1 cellular context compared by ENCODE assay signal in genomic region chr3:197031315-197032285, GRCh38.
TF ChIP-seq lines count a peak whose summit lies in the region.

No MANE protein-coding gene starts in this region.

TF ChIP-seq in HEK293, 187 proteins besides CTCF, POLR2A, EP300 and RAD21 (continued from another document and continues in another):
- no peak for TF ChIP-seq ZNF513 (tag by site-specific recombination; IDR thresholded peaks at IDR 0.05)
- no peak for TF ChIP-seq ZNF146 (tag by site-specific recombination; IDR thresholded peaks at IDR 0.05)
- peak; percentile 53 for TF ChIP-seq ZNF394 (tag by site-specific recombination; IDR thresholded peaks at IDR 0.05; ENCODE audit: borderline replicate concordance)
- no peak for TF ChIP-seq ZNF785 (tag by site-specific recombination; IDR thresholded peaks at IDR 0.05)
- no peak for TF ChIP-seq ZSCAN16 (tag by site-specific recombination; IDR thresholded peaks at IDR 0.05)
- no peak; the same call in 1 of the 2 replicates for TF ChIP-seq ZIC2 (tag by site-specific recombination; IDR thresholded peaks at IDR 0.05)
- no peak for TF ChIP-seq ZNF580 (tag by site-specific recombination; IDR thresholded peaks at IDR 0.05)
- TF ChIP-seq ZNF449 (tag by site-specific recombination; IDR thresholded peaks at IDR 0.05), result 0 out of 2 replicates have a peak, but pooled peaks have one; percentile 29
- TF ChIP-seq ZNF398 (tag by site-specific recombination; IDR thresholded peaks at IDR 0.05), result peak; percentile 52
- TF ChIP-seq ATF2 (tag by site-specific recombination; IDR thresholded peaks at IDR 0.05; ENCODE audit: low read depth), result no peak
- no peak for TF ChIP-seq ZNF792 (tag by site-specific recombination; IDR thresholded peaks at IDR 0.05)
- TF ChIP-seq KLF1 (tag by site-specific recombination; IDR thresholded peaks at IDR 0.05), result no peak
- no peak for TF ChIP-seq ZNF791 (tag by site-specific recombination; IDR thresholded peaks at IDR 0.05)
- peak; percentile 74 for TF ChIP-seq PRDM1 (tag by site-specific recombination; IDR thresholded peaks at IDR 0.05)
- no peak for TF ChIP-seq GFI1B (tag by site-specific recombination; IDR thresholded peaks at IDR 0.05)
- 0 out of 2 replicates have a peak, but pooled peaks have one; percentile 11 for TF ChIP-seq ZNF10 (tag by site-specific recombination; IDR thresholded peaks at IDR 0.05)
- TF ChIP-seq ZNF350 (tag by site-specific recombination; IDR thresholded peaks at IDR 0.05), result no peak
- TF ChIP-seq ZNF768 (tag by site-specific recombination; IDR thresholded peaks at IDR 0.05), result no peak
- no peak for TF ChIP-seq ZNF529 (tag by site-specific recombination; IDR thresholded peaks at IDR 0.05; ENCODE audit: insufficient replicate concordance)
- TF ChIP-seq AEBP2 (tag by site-specific recombination; IDR thresholded peaks at IDR 0.05; ENCODE audit: borderline replicate concordance), result no peak
- peak; percentile 63; the same call in 1 of the 2 replicates for TF ChIP-seq ZFP69B (tag by site-specific recombination; IDR thresholded peaks at IDR 0.05)
- TF ChIP-seq SP3 (tag by site-specific recombination; IDR thresholded peaks at IDR 0.05), result peak; percentile 33; the same call in 1 of the 2 replicates
- no peak for TF ChIP-seq ZNF623 (tag by site-specific recombination; IDR thresholded peaks at IDR 0.05)
- TF ChIP-seq ZNF518A (tag by site-specific recombination; conservative IDR thresholded peaks at IDR 0.05; ENCODE audit: low read depth), result 0 out of 2 replicates have a peak, but pooled peaks have one; percentile 38
- no peak for TF ChIP-seq OSR2 (tag by site-specific recombination; IDR thresholded peaks at IDR 0.05)
- TF ChIP-seq ZNF837 (tag by site-specific recombination; IDR thresholded peaks at IDR 0.05), result no peak
- TF ChIP-seq ZNF658 (tag by site-specific recombination; IDR thresholded peaks at IDR 0.05), result no peak
- TF ChIP-seq ZNF274 (IDR thresholded peaks at IDR 0.05; ENCODE audit: low read length), result no peak
- no peak for TF ChIP-seq ZNF274 (tag by site-specific recombination; IDR thresholded peaks at IDR 0.05; ENCODE audit: borderline replicate concordance)
- peak; percentile 86 for TF ChIP-seq ZBTB21 (tag by site-specific recombination; IDR thresholded peaks at IDR 0.05)
- no peak for TF ChIP-seq ZNF677 (tag by site-specific recombination; IDR thresholded peaks at IDR 0.05)
- no peak for TF ChIP-seq ZNF488 (tag by site-specific recombination; IDR thresholded peaks at IDR 0.05)
- peak; percentile 88 for TF ChIP-seq KLF17 (tag by site-specific recombination; IDR thresholded peaks at IDR 0.05)
- TF ChIP-seq ZNF24 (tag by site-specific recombination; IDR thresholded peaks at IDR 0.05), result peak; percentile 60; the same call in 1 of the 2 replicates
- TF ChIP-seq ZSCAN18 (tag by site-specific recombination; IDR thresholded peaks at IDR 0.05), result no peak
- peak; percentile 83 for TF ChIP-seq HIC1 (tag by site-specific recombination; IDR thresholded peaks at IDR 0.05)
- no peak for TF ChIP-seq ZBTB20 (tag by site-specific recombination; IDR thresholded peaks at IDR 0.05)
- TF ChIP-seq ZBTB48 (tag by site-specific recombination; IDR thresholded peaks at IDR 0.05), result peak; percentile 61; the same call in 1 of the 2 replicates
